In genomic region chr4:184784628-184785257, GRCh38 we compare ENCODE assay signal across 16 cellular contexts.
"Had no signal": no experiment of that assay in that cellular context is flagged by ENCODE, and none has a peak within 500 bp of the region (broad histone marks: within the 10 kb centered on the region; RNA-seq: fewer than 3 reads in every experiment).

No MANE protein-coding gene starts in this region.

- H3K36me3 ChIP-seq: neural progenitor cell, ovary, uterus had no signal

- H3K27me3 ChIP-seq: heart right ventricle, neural progenitor cell, ovary, spleen, tibial artery, uterus had no signal

- H3K27ac ChIP-seq: heart right ventricle, neural progenitor cell, ovary, spleen, tibial artery, uterus had no signal

- DNase-seq: activated CD4-positive, alpha-beta memory T cell treated with anti-CD3 and anti-CD28 coated beads, Interleukin-2, amount 10 ng/mL, durations not matched to agents 7 days and 5 days; activated CD4-positive, alpha-beta T cell treated with anti-CD3 and anti-CD28 coated beads for 4 hours; activated T-cell treated with anti-CD3 and anti-CD28 coated beads, Interleukin-2, amount 50 U/mL, for 24 hours; central memory CD4-positive, alpha-beta T cell; effector memory CD4-positive, alpha-beta T cell; foreskin melanocyte; heart right ventricle; left colon; midbrain; naive B cell; ovary; spleen; T-helper 2 cell; tibial artery; uterus had no signal

- H3K9me3 ChIP-seq: heart right ventricle, ovary, spleen, tibial artery, uterus had no signal

- H3K4me1 ChIP-seq: neural progenitor cell, tibial artery, uterus had no signal

- H3K4me3 ChIP-seq: heart right ventricle, neural progenitor cell, ovary, spleen, tibial artery, uterus had no signal
